17 cellular contexts compared by ENCODE assay signal in the genomic region with DNA sequence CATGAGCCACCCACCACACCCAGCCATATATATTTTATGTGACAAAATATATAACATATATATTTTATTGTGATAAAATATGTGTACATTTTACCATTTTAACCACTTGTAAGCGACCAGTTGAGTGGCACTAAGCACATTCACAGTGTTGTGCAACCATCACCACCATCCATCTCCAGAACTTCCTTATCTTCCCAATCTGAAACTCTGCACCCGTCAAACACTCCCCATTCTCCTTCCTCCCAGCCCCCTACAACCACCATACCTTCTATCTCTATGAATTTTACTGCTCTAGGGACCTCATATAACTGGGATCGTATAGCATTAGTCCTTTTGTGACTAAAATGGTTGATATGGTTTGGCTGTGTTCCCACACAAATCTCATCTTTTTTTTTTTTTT.
"Had no signal": no experiment of that assay in that cellular context is flagged by ENCODE, and none has a peak within 500 bp of the region (broad histone marks: within the 10 kb centered on the region; RNA-seq: fewer than 3 reads in every experiment).

No MANE protein-coding gene starts in this region.

- H3K9me3 ChIP-seq: esophagus squamous epithelium, left ventricle myocardium inferior, lower lobe of right lung, right atrium auricular region, stomach, thoracic aorta, transverse colon had no signal

- H3K27me3 ChIP-seq: esophagus squamous epithelium, hepatocyte, right atrium auricular region, stomach, transverse colon had no signal

- H3K27ac ChIP-seq: esophagus squamous epithelium, hepatocyte, left ventricle myocardium inferior, lower lobe of right lung, right atrium auricular region, stomach, thoracic aorta, transverse colon had no signal

- H3K79me2 ChIP-seq: hepatocyte had no signal

- H2AFZ ChIP-seq: hepatocyte had no signal

- H3K4me3 ChIP-seq: esophagus squamous epithelium, hepatocyte, left ventricle myocardium inferior, lower lobe of right lung, right atrium auricular region, stomach, thoracic aorta, transverse colon had no signal

- H3K4me2 ChIP-seq: hepatocyte had no signal

- H3K36me3 ChIP-seq: esophagus squamous epithelium, left ventricle myocardium inferior, lower lobe of right lung, right atrium auricular region, stomach, thoracic aorta, transverse colon had no signal

- H3K4me1 ChIP-seq: esophagus squamous epithelium, left ventricle myocardium inferior, lower lobe of right lung, right atrium auricular region, stomach, transverse colon had no signal

- FAIRE-seq: kidney, small intestine had no signal

- ATAC-seq: left cardiac atrium, lower lobe of right lung, natural killer cell had no signal

- DNase-seq: dermis blood vessel endothelial cell; esophagus squamous epithelium; foreskin fibroblast; left cardiac atrium; left ventricle myocardium inferior; lower lobe of right lung; natural killer cell; small intestine; stimulated activated CD4-positive, alpha-beta T cell treated with anti-CD3 and anti-CD28 coated beads, Interleukin-12 subunit alpha, Interleukin-12 subunit beta, amount 100 ng/mL, for 4 hours; stimulated activated naive CD4-positive, alpha-beta T cell; stomach; substantia nigra; transverse colon had no signal
